8 cellular contexts compared by ENCODE assay signal in the genomic region with DNA sequence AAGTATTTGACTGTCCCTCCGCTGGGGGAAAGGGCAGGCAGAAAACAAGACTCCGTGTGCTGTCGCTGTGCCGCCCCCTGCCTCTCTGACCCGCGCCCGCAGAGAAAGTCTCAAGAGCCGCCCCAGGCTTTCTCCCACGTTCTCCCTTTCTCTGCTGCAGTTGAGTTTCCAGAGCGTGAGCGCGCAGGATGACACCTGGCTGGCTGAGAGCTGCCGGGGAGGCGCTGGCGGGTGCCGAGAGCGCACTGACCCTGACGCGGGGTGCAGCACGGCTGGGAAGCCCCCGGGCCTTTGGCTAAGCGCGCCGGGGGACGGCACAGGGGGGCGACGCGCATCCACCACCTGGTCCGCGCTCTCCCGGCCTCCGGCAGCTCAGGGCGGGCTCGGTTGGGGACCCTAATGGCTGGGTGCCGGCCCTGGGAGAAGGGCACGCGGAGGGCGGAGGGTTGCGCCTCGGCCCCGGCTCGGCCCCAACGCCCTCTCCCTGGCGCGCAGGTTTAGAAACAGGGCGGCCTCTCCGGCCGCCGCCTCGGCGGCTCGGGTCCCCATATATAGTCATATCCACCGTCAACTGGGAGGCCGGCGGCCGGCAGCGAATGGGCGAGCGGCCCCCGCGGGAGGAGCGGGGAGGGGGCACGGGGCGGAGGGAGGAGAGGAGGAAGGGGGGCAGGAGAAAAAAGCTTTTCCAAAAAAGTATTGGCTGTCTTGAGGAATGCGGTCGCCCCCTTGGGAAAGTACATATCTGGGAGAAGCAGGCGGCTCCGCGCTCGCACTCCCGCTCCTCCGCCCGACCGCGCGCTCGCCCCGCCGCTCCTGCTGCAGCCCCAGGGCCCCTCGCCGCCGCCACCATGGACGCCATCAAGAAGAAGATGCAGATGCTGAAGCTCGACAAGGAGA. TPM values are rescaled to one million over a fixed set of nuclear protein-coding genes. Genes with fewer than 3 reads are reported as not detected.
DNase-seq lines count a peak whose midpoint lies in the region; ATAC-seq and TF ChIP-seq lines count a peak whose summit lies in the region.

A gene (plus strand): TSS at position 766 of the 897 bp plus-strand sequence. CDS start 83 bp downstream, at position 849.

- H3K27ac ChIP-seq in CD4-positive, alpha-beta T cell (ENCODE audit: low read depth, low read length) = no peak within 1 kb of the TSS
- H3K27ac ChIP-seq in HL-60 (replicated peaks) (no peak within 1 kb of the TSS), muscle layer of duodenum (ENCODE audit: low read length) (peak within 1 kb of the TSS; percentile 90)

- no peak for TF ChIP-seq CTCF in CD4-positive, alpha-beta T cell (IDR thresholded peaks at IDR 0.05)
- TF ChIP-seq CTCF in HL-60 (IDR thresholded peaks at IDR 0.05; ENCODE audit: insufficient read depth, low read length) = no peak

- peaks cover 6% of the 10 kb centered on the region for H3K4me1 Mint-ChIP-seq in CD4-positive, alpha-beta T cell (ENCODE audit: low read depth)
- peaks cover 4% of the 10 kb centered on the region for H3K4me1 Mint-ChIP-seq in activated CD4-positive, alpha-beta memory T cell treated with anti-CD3 and anti-CD28 coated beads for 36 hours (ENCODE audit: low read depth)

- peaks cover 86% of the 10 kb centered on the region for H3K27me3 Mint-ChIP-seq in CD4-positive, alpha-beta T cell
- peaks cover 54% of the 10 kb centered on the region for H3K27me3 Mint-ChIP-seq in activated CD4-positive, alpha-beta memory T cell treated with anti-CD3 and anti-CD28 coated beads for 36 hours

- peaks cover 78% of the 10 kb centered on the region for H3K27me3 ChIP-seq in CD4-positive, alpha-beta T cell (ENCODE audit: control insufficient read depth, insufficient read depth, low read length)
- H3K27me3 ChIP-seq in HL-60 (ENCODE audit: insufficient read depth, poor library complexity, severe bottlenecking) (peaks cover 59% of the 10 kb centered on the region), muscle layer of duodenum (ENCODE audit: low read depth, low read length) (peaks cover 7% of the 10 kb centered on the region)

- POLR2A ChIA-PET in CD4-positive, alpha-beta T cell (lab: Charles Lee) = no interaction called here
- POLR2A ChIA-PET in activated CD4-positive, alpha-beta memory T cell treated with anti-CD3 and anti-CD28 coated beads for 36 hours (lab: Charles Lee) = no interaction called here

- no peaks in the 10 kb centered on the region for H3K9me3 Mint-ChIP-seq in CD4-positive, alpha-beta T cell
- H3K9me3 Mint-ChIP-seq in activated CD4-positive, alpha-beta memory T cell treated with anti-CD3 and anti-CD28 coated beads for 36 hours = no peaks in the 10 kb centered on the region

- H3K4me3 ChIP-seq in HL-60 (replicated peaks; ENCODE audit: insufficient read depth, low read length) (peak within 1 kb of the TSS; percentile 24), muscle layer of duodenum (ENCODE audit: low read depth in 1 of 2, low read length in 2 of 2) (peak within 1 kb of the TSS; percentile 72 to 84)

- intact Hi-C loops in CD4-positive, alpha-beta T cell (cut with DNase I, micrococcal nuclease) = loop anchor here (10.0 kb wide), 3 partner anchors 233 to 1053 kb away; a partner anchor contains a TSS
- intact Hi-C loops in activated CD4-positive, alpha-beta memory T cell treated with anti-CD3 and anti-CD28 coated beads for 36 hours (cut with micrococcal nuclease) = loop anchor here (10.0 kb wide), 1 partner anchor 233 kb away; a partner anchor contains a TSS

- no peaks in the 10 kb centered on the region for H3K9me3 ChIP-seq in CD4-positive, alpha-beta T cell (ENCODE audit: control insufficient read depth, low read length)
- H3K9me3 ChIP-seq in muscle layer of duodenum (ENCODE audit: control insufficient read depth in 1 of 2, low read length in 2 of 2) = no peaks in the 10 kb centered on the region

- H3K4me1 ChIP-seq in muscle layer of duodenum (ENCODE audit: control insufficient read depth in 1 of 2, insufficient read depth in 2 of 2, low read length in 2 of 2) = peaks cover 0 to 10% of the 10 kb centered on the region in 2 donors

- H3K27ac Mint-ChIP-seq in CD4-positive, alpha-beta T cell = no peak within 1 kb of the TSS
- H3K27ac Mint-ChIP-seq in activated CD4-positive, alpha-beta memory T cell treated with anti-CD3 and anti-CD28 coated beads for 36 hours = no peak within 1 kb of the TSS

- peaks cover 7 to 10% of the 10 kb centered on the region in 2 donors for H3K36me3 ChIP-seq in muscle layer of duodenum (ENCODE audit: control insufficient read depth in 1 of 2, insufficient read depth in 2 of 2, low read length in 2 of 2)

- DNase-seq in CD4-positive, alpha-beta T cell = no peak
- DNase-seq in HL-60 (ENCODE audit: low read depth in 1 of 2, low spot score in 1 of 2) = no peak
- peak; percentile 18 for DNase-seq in activated CD4-positive, alpha-beta memory T cell treated with anti-CD3 and anti-CD28 coated beads for 36 hours
- peak; percentile 69 for DNase-seq in fibroblast of gingiva (ENCODE audit: low read depth)
- DNase-seq in ureter (ENCODE audit: low spot score) = peak; percentile 90
- no peak for DNase-seq in NCI-H2029 (lab: John Stamatoyannopoulos, UW)

- CTCF ChIA-PET in CD4-positive, alpha-beta T cell (lab: Charles Lee) = no interaction called here
- CTCF ChIA-PET in activated CD4-positive, alpha-beta memory T cell treated with anti-CD3 and anti-CD28 coated beads for 36 hours (lab: Charles Lee) = interaction anchor here (7.9 kb wide), 1 partner anchor 49 kb away, joined by 154 read pairs; no protein-coding TSS in a partner anchor

- H3K36me3 Mint-ChIP-seq in CD4-positive, alpha-beta T cell (ENCODE audit: low read depth) = no peaks in the 10 kb centered on the region
- no peaks in the 10 kb centered on the region for H3K36me3 Mint-ChIP-seq in activated CD4-positive, alpha-beta memory T cell treated with anti-CD3 and anti-CD28 coated beads for 36 hours

- peak within 1 kb of the TSS; percentile 83 for H3K4me3 Mint-ChIP-seq in CD4-positive, alpha-beta T cell
- H3K4me3 Mint-ChIP-seq in activated CD4-positive, alpha-beta memory T cell treated with anti-CD3 and anti-CD28 coated beads for 36 hours = peak within 1 kb of the TSS; percentile 48

- ATAC-seq in CD4-positive, alpha-beta T cell (ENCODE audit: poor library complexity) = peak; percentile 43
- ATAC-seq in HG03354 (IDR thresholded peaks at IDR 0.05; ENCODE audit: poor library complexity, severe bottlenecking, unreplicated experiment) = no peak

RNA-seq across cellular contexts. Expression of the gene that starts here (rescaled TPM):
- total RNA-seq in CD4-positive, alpha-beta T cell = 1 to 10 TPM; 7.9 to 9.8 TPM
- total RNA-seq in activated CD4-positive, alpha-beta memory T cell treated with anti-CD3 and anti-CD28 coated beads for 36 hours = 10 to 100 TPM; 10.8 to 11.4 TPM
- total RNA-seq in ureter = 737 TPM

Comparison
In these comparisons a context has a peak if more than half of its experiments do, and no peak if none do; other contexts are left out.
1. RNA of the gene that starts here (total RNA-seq): 737 TPM in ureter (single experiment); 10.8 to 11.4 TPM in activated CD4-positive, alpha-beta memory T cell treated with anti-CD3 and anti-CD28 coated beads for 36 hours and 7.9 to 9.8 TPM in CD4-positive, alpha-beta T cell; every median in the first group is over 10 times any median in the second.
2. DNase-seq: peak in activated CD4-positive, alpha-beta memory T cell treated with anti-CD3 and anti-CD28 coated beads for 36 hours (single experiment), fibroblast of gingiva (single experiment) and ureter (single experiment); none in CD4-positive, alpha-beta T cell (0 of 10), HL-60 (0 of 2) and NCI-H2029 (single experiment).